12 cellular contexts compared by ENCODE assay signal in genomic region chr16:50284131-50284911, GRCh38. TPM values are rescaled to one million over a fixed set of nuclear protein-coding genes. Genes with fewer than 3 reads are reported as not detected.
A peak's percentile ranks its signal among the peaks of the same experiment; 100 is the strongest.
DNase-seq lines count a peak whose midpoint lies in the region; ATAC-seq and TF ChIP-seq lines count a peak whose summit lies in the region.
"Had no signal": no experiment of that assay in that cellular context is flagged by ENCODE, and none has a peak within 500 bp of the region (broad histone marks: within the 10 kb centered on the region; RNA-seq: fewer than 3 reads in every experiment).

No MANE protein-coding gene starts in this region.

- H3K36me3 Mint-ChIP-seq in activated CD4-positive, alpha-beta T cell treated with anti-CD3 and anti-CD28 coated beads for 36 hours (ENCODE audit: low read depth) = peaks cover 33% of the 10 kb centered on the region
- H3K36me3 Mint-ChIP-seq in stimulated activated memory B cell treated with anti-CD40 and anti-IgM and Interleukin-4, amounts not matched to agents 10 μg/mL and 1 μg/mL and 100 μg/mL, for 72 hours = peaks cover 38% of the 10 kb centered on the region

- H3K27me3 ChIP-seq in Peyer's patch (no peaks in the 10 kb centered on the region), dorsolateral prefrontal cortex (no peaks in the 10 kb centered on the region)
- H3K27me3 ChIP-seq: heart left ventricle, MG63 had no signal

- DNase-seq in activated CD4-positive, alpha-beta T cell treated with anti-CD3 and anti-CD28 coated beads for 36 hours = peak; percentile 25
- DNase-seq in activated CD4-positive, alpha-beta T cell treated with anti-CD3 and anti-CD28 coated beads, Interleukin-2, amount 50 U/mL, for 4 hours = no peak
- DNase-seq in Peyer's patch (peak in 2 of 3 donors; percentile 50 to 61), left ventricle myocardium superior (peak; percentile 52), H4 (ENCODE audit: low spot score) (no peak), dorsolateral prefrontal cortex (no peak)
- DNase-seq: MG63, SIG-M5 had no signal

- H3K4me1 Mint-ChIP-seq in activated CD4-positive, alpha-beta T cell treated with anti-CD3 and anti-CD28 coated beads for 36 hours = peaks cover 72% of the 10 kb centered on the region
- peaks cover 79% of the 10 kb centered on the region for H3K4me1 Mint-ChIP-seq in stimulated activated memory B cell treated with anti-CD40 and anti-IgM and Interleukin-4, amounts not matched to agents 10 μg/mL and 1 μg/mL and 100 μg/mL, for 72 hours
- H3K4me1 Mint-ChIP-seq: nephron had no signal

- no peaks in the 10 kb centered on the region for H3K27me3 Mint-ChIP-seq in activated CD4-positive, alpha-beta T cell treated with anti-CD3 and anti-CD28 coated beads for 36 hours
- no peaks in the 10 kb centered on the region for H3K27me3 Mint-ChIP-seq in stimulated activated memory B cell treated with anti-CD40 and anti-IgM and Interleukin-4, amounts not matched to agents 10 μg/mL and 1 μg/mL and 100 μg/mL, for 72 hours

- H3K27ac Mint-ChIP-seq in activated CD4-positive, alpha-beta T cell treated with anti-CD3 and anti-CD28 coated beads for 36 hours = peak overlapping the region; percentile 52
- H3K27ac Mint-ChIP-seq in stimulated activated memory B cell treated with anti-CD40 and anti-IgM and Interleukin-4, amounts not matched to agents 10 μg/mL and 1 μg/mL and 100 μg/mL, for 72 hours = peak overlapping the region; percentile 96
- H3K27ac Mint-ChIP-seq: nephron had no signal

- ATAC-seq in activated CD4-positive, alpha-beta T cell treated with anti-CD3 and anti-CD28 coated beads for 36 hours = no peak
- peak; percentile 39 for ATAC-seq in left ventricle myocardium superior
- no peak for ATAC-seq in stimulated activated memory B cell treated with anti-CD40 and anti-IgM and Interleukin-4, amounts not matched to agents 10 μg/mL and 1 μg/mL and 100 μg/mL, for 72 hours
- no peak for ATAC-seq in HG03521 (IDR thresholded peaks at IDR 0.05; ENCODE audit: unreplicated experiment)

- no peaks in the 10 kb centered on the region for H3K9me3 ChIP-seq in Peyer's patch
- H3K9me3 ChIP-seq: MG63 had no signal

- H3K4me3 Mint-ChIP-seq in activated CD4-positive, alpha-beta T cell treated with anti-CD3 and anti-CD28 coated beads for 36 hours = no peak overlapping the region
- peak overlapping the region; percentile 0 for H3K4me3 Mint-ChIP-seq in stimulated activated memory B cell treated with anti-CD40 and anti-IgM and Interleukin-4, amounts not matched to agents 10 μg/mL and 1 μg/mL and 100 μg/mL, for 72 hours
- H3K4me3 Mint-ChIP-seq: nephron had no signal

- peaks cover 0 to 44% (median 39%) of the 10 kb centered on the region in 4 donors for H3K4me1 ChIP-seq in Peyer's patch

- H3K36me3 ChIP-seq in Peyer's patch = no peaks in the 10 kb centered on the region
- H3K36me3 ChIP-seq: MG63 had no signal

- TF ChIP-seq CTCF in Peyer's patch (IDR thresholded peaks at IDR 0.05) (no peak), dorsolateral prefrontal cortex (IDR thresholded peaks at IDR 0.05 in 54 of 56, conservative IDR thresholded peaks at IDR 0.05 in 2 of 56; ENCODE audit: low read depth in 1 of 56, partially characterized antibody in 56 of 56) (no peak)

- no peak overlapping the region for H3K4me3 ChIP-seq in Peyer's patch
- H3K4me3 ChIP-seq in dorsolateral prefrontal cortex = no peak overlapping the region
- H3K4me3 ChIP-seq: heart left ventricle, MG63 had no signal

- TF ChIP-seq POLR2A in Peyer's patch (IDR thresholded peaks at IDR 0.05) = no peak

- no peaks in the 10 kb centered on the region for H3K9me3 Mint-ChIP-seq in activated CD4-positive, alpha-beta T cell treated with anti-CD3 and anti-CD28 coated beads for 36 hours (ENCODE audit: low read depth)
- H3K9me3 Mint-ChIP-seq in stimulated activated memory B cell treated with anti-CD40 and anti-IgM and Interleukin-4, amounts not matched to agents 10 μg/mL and 1 μg/mL and 100 μg/mL, for 72 hours = peaks cover 3% of the 10 kb centered on the region
- H3K9me3 Mint-ChIP-seq: nephron had no signal

- POLR2A ChIA-PET in activated CD4-positive, alpha-beta T cell treated with anti-CD3 and anti-CD28 coated beads for 36 hours (lab: Charles Lee) = interaction anchor here (0.6 to 0.7 kb wide), 2 partner anchors 9 to 37 kb away, joined by 3 read pairs; no protein-coding TSS in a partner anchor

- intact Hi-C loops in activated CD4-positive, alpha-beta T cell treated with anti-CD3 and anti-CD28 coated beads for 36 hours (cut with DNase I, micrococcal nuclease) = loop anchor here in 1 of 2 experiments (5.0 kb wide), 1 partner anchor 33 kb away; no protein-coding TSS in a partner anchor
- intact Hi-C loops in left ventricle myocardium superior (cut with micrococcal nuclease) = no loop called here
- intact Hi-C loops in dorsolateral prefrontal cortex (cut with DNase I) = no loop called here

- CTCF ChIA-PET in activated CD4-positive, alpha-beta T cell treated with anti-CD3 and anti-CD28 coated beads for 36 hours (lab: Charles Lee) = interaction anchor here (0.8 to 2.5 kb wide), 5 partner anchors 16 to 66 kb away, joined by 3 to 10 read pairs (median 3); no protein-coding TSS in a partner anchor

- H3K27ac ChIP-seq in Peyer's patch (peak overlapping the region in 1 of 4 donors; percentile 83), dorsolateral prefrontal cortex (no peak overlapping the region)

RNA-seq across cellular contexts. Expression of gene ADCY7, which starts 18.0 kb away (rescaled TPM):
- 10 to 100 TPM; 51.8 to 85.3 TPM for total RNA-seq in activated CD4-positive, alpha-beta T cell treated with anti-CD3 and anti-CD28 coated beads for 36 hours
- total RNA-seq in Peyer's patch = 10 to 100 TPM in 3 of 4 donors, 1 to 10 TPM in 1; 6.5 to 67.7 (median 21.5) TPM
- 8.3 TPM for total RNA-seq in left ventricle myocardium superior
- total RNA-seq in H4 (2014; rRNA removed; shearing (Covaris generic)) = 28.8 and 41.6 TPM in 2 replicates
- total RNA-seq in dorsolateral prefrontal cortex = 10 to 100 TPM in 115 of 120 experiments, 1 to 10 TPM in 5; 6.5 to 45.5 (median 17.2) TPM

Comparison
In these comparisons a context has a peak if more than half of its experiments do, and no peak if none do; other contexts are left out.
1. DNase-seq: peak in activated CD4-positive, alpha-beta T cell treated with anti-CD3 and anti-CD28 coated beads for 36 hours (single experiment), Peyer's patch (2 of 3) and left ventricle myocardium superior (single experiment); none in activated CD4-positive, alpha-beta T cell treated with anti-CD3 and anti-CD28 coated beads, Interleukin-2, amount 50 U/mL, for 4 hours (0 of 2), H4 (single experiment) and dorsolateral prefrontal cortex (0 of 10).